In the genomic region with DNA sequence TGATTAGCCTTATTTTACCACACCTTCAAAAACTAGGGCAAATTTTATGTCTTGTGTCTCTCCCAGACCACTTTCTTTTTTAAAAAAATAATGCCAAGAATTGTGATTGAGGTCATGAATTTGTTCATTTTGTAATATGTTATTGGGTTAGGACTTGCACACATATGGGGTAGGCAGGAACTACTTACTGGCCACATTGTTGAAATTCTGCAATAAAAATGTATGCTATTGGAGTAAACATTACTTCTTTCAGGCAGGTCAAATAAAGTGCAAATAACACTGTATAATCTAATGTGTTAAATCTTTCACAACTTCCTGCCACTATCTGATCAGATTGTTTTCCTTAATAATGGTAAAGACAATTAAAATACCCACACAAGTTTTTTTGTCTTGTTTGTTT, we compare ENCODE assay signal across 18 cellular contexts.
A peak's percentile ranks its signal among the peaks of the same experiment; 100 is the strongest.
DNase-seq lines count a peak whose midpoint lies in the region; ATAC-seq, FAIRE-seq and TF ChIP-seq lines count a peak whose summit lies in the region.
"Had no signal": no experiment of that assay in that cellular context is flagged by ENCODE, and none has a peak within 500 bp of the region (broad histone marks: within the 10 kb centered on the region; RNA-seq: fewer than 3 reads in every experiment).

No MANE protein-coding gene starts in this region.

- H3K14ac ChIP-seq in IMR-90 (replicated peaks; ENCODE audit: low read depth, low read length): no peak overlapping the region

- H3K9me1 ChIP-seq in IMR-90 (ENCODE audit: insufficient read depth, low read length): no peaks in the 10 kb centered on the region

- H3K27ac Mint-ChIP-seq in CD8-positive, alpha-beta T cell: no peak overlapping the region
- H3K27ac Mint-ChIP-seq: B cell; CD4-positive, alpha-beta T cell; GM23338; H9 had no signal

- CTCF ChIA-PET in IMR-90 (lab: Yijun Ruan, JAX): no interaction called here
- CTCF ChIA-PET in CD8-positive, alpha-beta T cell (lab: Charles Lee): no interaction called here

- H2BK120ac ChIP-seq in IMR-90 (ENCODE audit: low read depth, low read length): no peak overlapping the region

- H3K36me3 ChIP-seq in IMR-90 (ENCODE audit: control insufficient read depth, insufficient read depth, low read length) (no peaks in the 10 kb centered on the region), suprapubic skin (no peaks in the 10 kb centered on the region)
- no peaks in the 10 kb centered on the region for H3K36me3 ChIP-seq in CD8-positive, alpha-beta T cell (ENCODE audit: insufficient read depth, low read length)

- no peaks in the 10 kb centered on the region for H3K36me3 Mint-ChIP-seq in CD8-positive, alpha-beta T cell

- no peak overlapping the region for H2BK5ac ChIP-seq in IMR-90 (ENCODE audit: low read depth, low read length, poor library complexity, severe bottlenecking)

- no peak overlapping the region for H3K27ac ChIP-seq in IMR-90 (ENCODE audit: insufficient read depth, low read length)
- no peak overlapping the region for H3K27ac ChIP-seq in CD8-positive, alpha-beta T cell (ENCODE audit: low read depth, low read length)
- H3K27ac ChIP-seq in suprapubic skin: no peak overlapping the region

- intact Hi-C loops in IMR-90 (cut with micrococcal nuclease) (no loop called here), cardiac septum (cut with DNase I) (no loop called here)
- intact Hi-C loops in CD8-positive, alpha-beta T cell (cut with DNase I, micrococcal nuclease): no loop called here

- H3K27me3 ChIP-seq in IMR-90 (ENCODE audit: control insufficient read depth, insufficient read depth, low read length) (no peaks in the 10 kb centered on the region), suprapubic skin (no peaks in the 10 kb centered on the region)
- H3K27me3 ChIP-seq in CD8-positive, alpha-beta T cell (ENCODE audit: insufficient read depth, low read length): no peaks in the 10 kb centered on the region

- peak; percentile 9 for FAIRE-seq in A204.1 (lab: Jason Lieb, UNC)
- FAIRE-seq: GM12891 had no signal

- dilution Hi-C loops in IMR-90 (cut with HindIII; ENCODE audit: low sequenced_read_pairs, unreplicated experiment): no loop called here

- no peak overlapping the region for H3K23ac ChIP-seq in IMR-90 (ENCODE audit: low read depth, low read length)

- H3K9ac ChIP-seq in IMR-90 (ENCODE audit: low read depth, low read length): no peak overlapping the region

- no peak for DNase-seq in IMR-90
- peak; percentile 27 for DNase-seq in cerebellar cortex (ENCODE audit: low spot score)
- peak; percentile 86 for DNase-seq in iris pigment epithelial cell (ENCODE audit: low read depth)
- no peak for DNase-seq in CD8-positive, alpha-beta T cell
- DNase-seq in cardiac septum (ENCODE audit: low spot score): no peak
- no peak for DNase-seq in suprapubic skin (ENCODE audit: low spot score in 2 of 2)
- DNase-seq: 8988T; ACHN; C1 segment of cervical spinal cord; CD4-positive, alpha-beta T cell; DMS79; EL; H9 had no signal

- H4K20me1 ChIP-seq in IMR-90 (ENCODE audit: insufficient read depth, low read length): no peaks in the 10 kb centered on the region

- no peak overlapping the region for H4K5ac ChIP-seq in IMR-90 (ENCODE audit: low read depth, low read length)

- H3K4me1 Mint-ChIP-seq in CD8-positive, alpha-beta T cell (ENCODE audit: low read depth): no peaks in the 10 kb centered on the region
- H3K4me1 Mint-ChIP-seq: B cell had no signal

- H3K79me1 ChIP-seq in IMR-90 (ENCODE audit: low read depth in 1 of 2, low read length in 2 of 2): no peaks in the 10 kb centered on the region

- no peak for TF ChIP-seq CTCF in IMR-90 (conservative IDR thresholded peaks at IDR 0.05; ENCODE audit: low read depth, low read length)
- TF ChIP-seq CTCF in CD8-positive, alpha-beta T cell (IDR thresholded peaks at IDR 0.05): no peak
- no peak for TF ChIP-seq CTCF in suprapubic skin (IDR thresholded peaks at IDR 0.05)

- TF ChIP-seq RAD21 in IMR-90 (IDR thresholded peaks at IDR 0.05; ENCODE audit: low read length): no peak

- no peak overlapping the region for H3K4me3 Mint-ChIP-seq in CD8-positive, alpha-beta T cell
- H3K4me3 Mint-ChIP-seq: B cell; CD4-positive, alpha-beta T cell; GM23338; H9 had no signal

- ATAC-seq in IMR-90 (ENCODE audit: low read depth): no peak
- no peak for ATAC-seq in CD8-positive, alpha-beta T cell
- ATAC-seq in HG02588 (IDR thresholded peaks at IDR 0.05; ENCODE audit: unreplicated experiment): no peak
- ATAC-seq: GM23338 had no signal

- TF ChIP-seq POLR2A in IMR-90 (IDR thresholded peaks at IDR 0.05; ENCODE audit: low read depth, low read length) (no peak), suprapubic skin (IDR thresholded peaks at IDR 0.05) (no peak)

- POLR2A ChIA-PET in IMR-90 (lab: Charles Lee; ENCODE audit: unreplicated experiment): no interaction called here
- POLR2A ChIA-PET in CD8-positive, alpha-beta T cell (lab: Charles Lee): no interaction called here

- no peak overlapping the region for H3K56ac ChIP-seq in IMR-90 (ENCODE audit: extremely low read depth, insufficient read depth, low read length)

- no peak overlapping the region for H2AK9ac ChIP-seq in IMR-90 (replicated peaks; ENCODE audit: low read depth, low read length, poor library complexity)

- H4K8ac ChIP-seq in IMR-90 (ENCODE audit: low read depth in 2 of 2, low read length in 2 of 2): no peak overlapping the region

- H3K4me2 ChIP-seq in IMR-90 (ENCODE audit: low read depth, low read length): no peak overlapping the region
- H3K4me2 ChIP-seq: GM23338 had no signal

- no TSS peak for BruUV-seq in IMR-90 (replicated peaks; lab: Mats Ljungman, UMichigan)

- no peak overlapping the region for H3K4ac ChIP-seq in IMR-90 (ENCODE audit: low read depth, low read length)

- no peaks in the 10 kb centered on the region for H3K9me3 ChIP-seq in IMR-90 (ENCODE audit: control insufficient read depth, insufficient read depth, low read length)
- H3K9me3 ChIP-seq in CD8-positive, alpha-beta T cell (ENCODE audit: low read length): no peaks in the 10 kb centered on the region
- H3K9me3 ChIP-seq in suprapubic skin: peaks cover 5% of the 10 kb centered on the region

- H3K27me3 Mint-ChIP-seq in CD8-positive, alpha-beta T cell (ENCODE audit: low read depth): no peaks in the 10 kb centered on the region
- H3K27me3 Mint-ChIP-seq: B cell; CD4-positive, alpha-beta T cell had no signal

- H4K91ac ChIP-seq in IMR-90 (ENCODE audit: insufficient read depth, low read depth, low read length): no peak overlapping the region

- TF ChIP-seq EP300 in suprapubic skin (IDR thresholded peaks at IDR 0.05): no peak

- in situ Hi-C loops in IMR-90 (cut with MboI; ENCODE audit: low sequenced_read_pairs): no loop called here

- peaks cover 2% of the 10 kb centered on the region for H3K9me3 Mint-ChIP-seq in CD8-positive, alpha-beta T cell

- no peak overlapping the region for H3K18ac ChIP-seq in IMR-90 (ENCODE audit: low read depth, low read length)

- H3K4me3 ChIP-seq in IMR-90 (ENCODE audit: insufficient read depth, low read depth, low read length): no peak overlapping the region
- H3K4me3 ChIP-seq in CD8-positive, alpha-beta T cell (ENCODE audit: low read depth, low read length): no peak overlapping the region
- no peak overlapping the region for H3K4me3 ChIP-seq in suprapubic skin
- H3K4me3 ChIP-seq: GM23338 had no signal

- H3K4me1 ChIP-seq in IMR-90 (ENCODE audit: control insufficient read depth, insufficient read depth, low read length): no peaks in the 10 kb centered on the region; the same call in 1 of the 2 replicates
- H3K4me1 ChIP-seq in CD8-positive, alpha-beta T cell (ENCODE audit: insufficient read depth, low read length): no peaks in the 10 kb centered on the region
- H3K4me1 ChIP-seq in suprapubic skin: no peaks in the 10 kb centered on the region

- no peak overlapping the region for H2AK5ac ChIP-seq in IMR-90 (ENCODE audit: low read depth, low read length)

- H2BK15ac ChIP-seq in IMR-90 (ENCODE audit: low read depth, low read length): no peak overlapping the region

- no peak overlapping the region for H2BK20ac ChIP-seq in IMR-90 (ENCODE audit: low read depth, low read length)

- peak overlapping the region; percentile 56 for H2AFZ ChIP-seq in IMR-90 (replicated peaks; ENCODE audit: low read length, poor library complexity)
- H2AFZ ChIP-seq: GM23338 had no signal

TF ChIP-seq in IMR-90, 13 proteins besides CTCF, POLR2A, EP300 and RAD21:
- TF ChIP-seq SMC3 (IDR thresholded peaks at IDR 0.05; ENCODE audit: low read depth, low read length) (no peak), MXI1 (IDR thresholded peaks at IDR 0.05; ENCODE audit: borderline replicate concordance, low read depth, low read length) (no peak), RFX5 (IDR thresholded peaks at IDR 0.05; ENCODE audit: low read depth, low read length) (no peak), FOS (IDR thresholded peaks at IDR 0.05; ENCODE audit: low read depth, low read length) (no peak), RCOR1 (IDR thresholded peaks at IDR 0.05; ENCODE audit: insufficient replicate concordance, low read length) (no peak), CEBPB (IDR thresholded peaks at IDR 0.05; ENCODE audit: low read depth, low read length) (no peak), BHLHE40 (IDR thresholded peaks at IDR 0.05; ENCODE audit: low read depth, low read length) (no peak), MAFK (IDR thresholded peaks at IDR 0.05; ENCODE audit: low read depth, low read length) (no peak), NFE2L2 (IDR thresholded peaks at IDR 0.05; ENCODE audit: low read depth, low read length) (no peak), MAZ (IDR thresholded peaks at IDR 0.05; ENCODE audit: borderline replicate concordance, low read depth, low read length) (no peak), CHD1 (IDR thresholded peaks at IDR 0.05; ENCODE audit: low read depth, low read length) (no peak)
- TF ChIP-seq, protein P1, sequence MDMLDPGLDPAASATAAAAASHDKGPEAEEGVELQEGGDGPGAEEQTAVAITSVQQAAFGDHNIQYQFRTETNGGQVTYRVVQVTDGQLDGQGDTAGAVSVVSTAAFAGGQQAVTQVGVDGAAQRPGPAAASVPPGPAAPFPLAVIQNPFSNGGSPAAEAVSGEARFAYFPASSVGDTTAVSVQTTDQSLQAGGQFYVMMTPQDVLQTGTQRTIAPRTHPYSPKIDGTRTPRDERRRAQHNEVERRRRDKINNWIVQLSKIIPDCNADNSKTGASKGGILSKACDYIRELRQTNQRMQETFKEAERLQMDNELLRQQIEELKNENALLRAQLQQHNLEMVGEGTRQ (IDR thresholded peaks at IDR 0.05; ENCODE audit: low read depth, low read length): no peak
- TF ChIP-seq, protein P2, sequence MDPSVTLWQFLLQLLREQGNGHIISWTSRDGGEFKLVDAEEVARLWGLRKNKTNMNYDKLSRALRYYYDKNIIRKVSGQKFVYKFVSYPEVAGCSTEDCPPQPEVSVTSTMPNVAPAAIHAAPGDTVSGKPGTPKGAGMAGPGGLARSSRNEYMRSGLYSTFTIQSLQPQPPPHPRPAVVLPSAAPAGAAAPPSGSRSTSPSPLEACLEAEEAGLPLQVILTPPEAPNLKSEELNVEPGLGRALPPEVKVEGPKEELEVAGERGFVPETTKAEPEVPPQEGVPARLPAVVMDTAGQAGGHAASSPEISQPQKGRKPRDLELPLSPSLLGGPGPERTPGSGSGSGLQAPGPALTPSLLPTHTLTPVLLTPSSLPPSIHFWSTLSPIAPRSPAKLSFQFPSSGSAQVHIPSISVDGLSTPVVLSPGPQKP (IDR thresholded peaks at IDR 0.05; ENCODE audit: borderline replicate concordance, low read depth, low read length): no peak

Comparison
In these comparisons a context has a peak if more than half of its experiments do, and no peak if none do; other contexts are left out.
1. DNase-seq: peak in cerebellar cortex (single experiment) and iris pigment epithelial cell (single experiment); none in IMR-90 (single experiment), CD8-positive, alpha-beta T cell (0 of 7), cardiac septum (single experiment) and suprapubic skin (0 of 2).